Comparison of ENCODE assay signal across 9 cellular contexts in the genomic region with DNA sequence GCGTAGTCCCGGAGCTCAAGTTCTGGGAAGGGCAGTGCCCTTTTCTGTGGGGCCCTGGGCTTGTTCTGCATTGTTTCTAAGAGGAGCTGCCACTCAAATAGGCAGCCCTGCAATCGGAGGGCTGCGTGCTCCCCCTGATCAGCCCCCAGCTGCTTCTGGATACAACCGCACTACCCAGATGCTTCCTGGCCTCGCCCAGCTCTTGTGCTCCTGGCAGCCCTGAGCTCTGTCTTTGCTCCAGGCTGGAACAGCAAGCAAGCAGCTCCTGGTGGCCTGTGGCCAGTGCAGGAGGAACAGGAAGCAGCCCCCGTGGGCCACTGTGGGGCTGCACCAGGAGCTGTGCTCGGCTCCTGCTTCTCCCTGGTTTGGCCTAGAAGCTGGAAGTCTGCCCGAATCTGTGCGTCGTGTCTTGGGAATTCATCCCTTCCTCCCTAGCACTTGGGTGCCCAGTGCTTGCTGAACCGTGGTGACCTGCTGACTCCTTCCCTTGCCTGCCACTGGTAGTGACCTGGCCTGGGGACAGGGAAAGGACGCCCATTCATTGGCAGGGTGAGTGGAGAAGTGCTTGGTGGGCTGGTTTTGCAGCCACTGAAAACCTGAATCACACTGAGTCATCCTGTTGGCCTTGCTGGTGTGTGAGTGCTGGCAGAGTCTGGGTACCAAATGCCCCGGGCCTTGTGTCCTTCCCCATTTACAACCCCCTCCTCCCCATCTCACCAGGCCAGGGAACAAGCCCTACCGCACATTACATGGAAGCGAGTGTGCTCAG. TPM values are rescaled to one million over a fixed set of nuclear protein-coding genes. Genes with fewer than 3 reads are reported as not detected.
A peak's percentile ranks its signal among the peaks of the same experiment; 100 is the strongest.
DNase-seq lines count a peak whose midpoint lies in the region; ATAC-seq and TF ChIP-seq lines count a peak whose summit lies in the region.
"Had no signal": no experiment of that assay in that cellular context is flagged by ENCODE, and none has a peak within 500 bp of the region (broad histone marks: within the 10 kb centered on the region; RNA-seq: fewer than 3 reads in every experiment).

No MANE protein-coding gene starts in this region.

- H3K4me2 ChIP-seq in mesendoderm (ENCODE audit: low read length): no peak overlapping the region

- H4K5ac ChIP-seq in mesendoderm (ENCODE audit: low read length): no peak overlapping the region

- H2BK120ac ChIP-seq in mesendoderm (ENCODE audit: low read depth, low read length): no peak overlapping the region

- 58 to 80% methylated on average over 1 to 4 of the region's 16 CpGs for WGBS in gastroesophageal sphincter (ENCODE audit: low coverage in 1 of 2), 2 donors
- WGBS in mesendoderm (ENCODE audit: extremely low coverage, insufficient coverage, low lambda C conversion rate): no CpG with 5 or more reads among the region's 16 CpGs

- ATAC-seq in RWPE2 (ENCODE audit: low read depth): peak; percentile 65
- no peak for ATAC-seq in gastroesophageal sphincter
- ATAC-seq in GM21381 (IDR thresholded peaks at IDR 0.05; ENCODE audit: unreplicated experiment): no peak
- no peak for ATAC-seq in HG03378 (IDR thresholded peaks at IDR 0.05; ENCODE audit: unreplicated experiment)

- no peak for TF ChIP-seq EP300 in gastroesophageal sphincter (IDR thresholded peaks at IDR 0.05)

- H3K9ac ChIP-seq in rectal smooth muscle tissue (ENCODE audit: low read length) (no peak overlapping the region), mesendoderm (ENCODE audit: low read length) (no peak overlapping the region)

- peaks cover 9% of the 10 kb centered on the region for H3K4me1 ChIP-seq in RWPE2 (ENCODE audit: insufficient read depth, poor library complexity, severe bottlenecking)
- peaks cover 0 to 40% (median 11%) of the 10 kb centered on the region in 3 donors for H3K4me1 ChIP-seq in gastroesophageal sphincter
- peaks cover 9% of the 10 kb centered on the region for H3K4me1 ChIP-seq in rectal smooth muscle tissue (ENCODE audit: control insufficient read depth, insufficient read depth, low read length)
- H3K4me1 ChIP-seq in mesendoderm (ENCODE audit: control insufficient read depth, low read depth, low read length): no peaks in the 10 kb centered on the region

- no peak overlapping the region for H3K18ac ChIP-seq in mesendoderm (ENCODE audit: low read length)

- H3K4me3 ChIP-seq in RWPE2 (ENCODE audit: severe bottlenecking): no peak overlapping the region
- H3K4me3 ChIP-seq in gastroesophageal sphincter: no peak overlapping the region
- H3K4me3 ChIP-seq in rectal smooth muscle tissue (ENCODE audit: low read length): no peak overlapping the region
- H3K4me3 ChIP-seq in mesendoderm (ENCODE audit: low read length): no peak overlapping the region

- H2AK5ac ChIP-seq in mesendoderm (ENCODE audit: low read length): no peak overlapping the region

- no peak overlapping the region for H2BK15ac ChIP-seq in mesendoderm (replicated peaks; ENCODE audit: low read depth)

- H2BK5ac ChIP-seq in mesendoderm (ENCODE audit: low read length): no peak overlapping the region

- peak; percentile 29 for DNase-seq in ELF-1 (ENCODE audit: low read depth, low spot score)
- DNase-seq in RWPE2 (ENCODE audit: low spot score): no peak
- no peak for DNase-seq in mesendoderm
- no peak for DNase-seq in GM20000 (ENCODE audit: low spot score)
- DNase-seq: activated naive CD8-positive, alpha-beta T cell treated with anti-CD3 and anti-CD28 coated beads, Interleukin-2, amount 10 ng/mL, durations not matched to agents 7 days and 5 days had no signal

- no peaks in the 10 kb centered on the region for H3K36me3 ChIP-seq in RWPE2 (ENCODE audit: low read depth)
- H3K36me3 ChIP-seq in gastroesophageal sphincter: no peaks in the 10 kb centered on the region
- no peaks in the 10 kb centered on the region for H3K36me3 ChIP-seq in rectal smooth muscle tissue (ENCODE audit: control insufficient read depth, insufficient read depth, low read length)
- no peaks in the 10 kb centered on the region for H3K36me3 ChIP-seq in mesendoderm (ENCODE audit: control insufficient read depth, insufficient read depth, low read length)

- H3K79me2 ChIP-seq in mesendoderm (ENCODE audit: control insufficient read depth, insufficient read depth, low read length): no peaks in the 10 kb centered on the region

- no peak overlapping the region for H3K4ac ChIP-seq in mesendoderm (ENCODE audit: low read depth, low read length)

- no peaks in the 10 kb centered on the region for H3K9me3 ChIP-seq in RWPE2 (ENCODE audit: severe bottlenecking)
- H3K9me3 ChIP-seq in gastroesophageal sphincter: no peaks in the 10 kb centered on the region

- H3K27ac ChIP-seq in RWPE2 (ENCODE audit: poor library complexity, severe bottlenecking): peak overlapping the region; percentile 29
- H3K27ac ChIP-seq in gastroesophageal sphincter: peak overlapping the region in 3 of 4 donors; percentile 68 to 79 (median 77)
- peak overlapping the region; percentile 49 for H3K27ac ChIP-seq in rectal smooth muscle tissue (ENCODE audit: low read depth, low read length)
- H3K27ac ChIP-seq in mesendoderm (ENCODE audit: low read depth, low read length): no peak overlapping the region

- H4K8ac ChIP-seq in mesendoderm (ENCODE audit: low read depth, low read length): no peak overlapping the region

- H3K27me3 ChIP-seq in RWPE2 (ENCODE audit: insufficient read depth, poor library complexity, severe bottlenecking) (no peaks in the 10 kb centered on the region), gastroesophageal sphincter (no peaks in the 10 kb centered on the region), rectal smooth muscle tissue (ENCODE audit: control insufficient read depth, insufficient read depth, low read length) (no peaks in the 10 kb centered on the region), mesendoderm (ENCODE audit: insufficient read depth, low read length, poor library complexity) (no peaks in the 10 kb centered on the region)

- no peak overlapping the region for H3K56ac ChIP-seq in mesendoderm (ENCODE audit: low read length)

- TF ChIP-seq CTCF in RWPE2 (IDR thresholded peaks at IDR 0.05; ENCODE audit: poor library complexity, severe bottlenecking): no peak
- TF ChIP-seq CTCF in gastroesophageal sphincter (IDR thresholded peaks at IDR 0.05): no peak
- TF ChIP-seq CTCF in GM20000 (IDR thresholded peaks at IDR 0.05; ENCODE audit: extremely low read depth, missing control alignments): no peak

- peak in 1 of 2 donors; percentile 10 for TF ChIP-seq POLR2A in gastroesophageal sphincter (IDR thresholded peaks at IDR 0.05)

- no peaks in the 10 kb centered on the region for H3K79me1 ChIP-seq in mesendoderm (ENCODE audit: low read length)

- H3K23ac ChIP-seq in mesendoderm (ENCODE audit: low read length): no peak overlapping the region

RNA-seq across cellular contexts. Expression of a gene that starts 27.3 kb away (rescaled TPM):
- total RNA-seq in gastroesophageal sphincter: not detected
- 0.04 TPM for polyA plus RNA-seq in mesendoderm (2013, experiment 1 of 2)
- 0.06 TPM for polyA plus RNA-seq in mesendoderm (2013, experiment 2 of 2)
- total RNA-seq: activated naive CD8-positive, alpha-beta T cell treated with anti-CD3 and anti-CD28 coated beads, Interleukin-2, amount 10 ng/mL, durations not matched to agents 7 days and 5 days had no signal

RNA-seq across cellular contexts. Expression of a gene that starts 49.1 kb away (rescaled TPM):
- total RNA-seq in gastroesophageal sphincter: 10 to 100 TPM; 47.3 to 70.1 (median 50.0) TPM
- 1.9 TPM for polyA plus RNA-seq in mesendoderm (2013, experiment 1 of 2)
- polyA plus RNA-seq in mesendoderm (2013, experiment 2 of 2): 1.8 TPM
